Comparison of ENCODE assay signal across 32 cellular contexts in the genomic region with DNA sequence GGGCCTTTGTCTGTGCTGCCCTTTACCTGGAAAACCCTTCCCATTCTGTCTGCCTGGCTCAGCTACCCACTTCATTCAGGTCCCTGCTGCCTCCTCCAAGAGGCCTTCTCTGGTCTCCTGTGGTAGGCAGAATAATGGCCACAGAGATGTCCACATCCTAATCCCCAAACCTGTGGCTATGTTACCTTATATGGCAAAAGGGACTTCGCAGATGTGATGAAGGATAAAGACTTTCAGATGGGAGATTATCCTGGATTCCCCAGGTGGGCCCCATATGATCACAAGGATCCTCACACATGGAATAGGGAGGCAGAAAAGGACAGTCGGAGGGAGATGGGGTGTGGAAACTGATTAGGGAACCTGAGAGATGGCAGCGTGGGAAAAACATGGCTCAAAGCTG. TPM values are rescaled to one million over a fixed set of nuclear protein-coding genes. Genes with fewer than 3 reads are reported as not detected.
A peak's percentile ranks its signal among the peaks of the same experiment; 100 is the strongest.
DNase-seq lines count a peak whose midpoint lies in the region; ATAC-seq, FAIRE-seq and TF ChIP-seq lines count a peak whose summit lies in the region.
"Had no signal": no experiment of that assay in that cellular context is flagged by ENCODE, and none has a peak within 500 bp of the region (broad histone marks: within the 10 kb centered on the region; RNA-seq: fewer than 3 reads in every experiment).

No MANE protein-coding gene starts in this region.

- TF ChIP-seq EP300 in HepG2 (IDR thresholded peaks at IDR 0.05; ENCODE audit: low read depth in 2 of 2, low read length in 2 of 2) (no peak), HepG2 (CRISPR knock-in tag; IDR thresholded peaks at IDR 0.05; ENCODE audit: borderline replicate concordance) (no peak)

- H3K79me2 ChIP-seq in HepG2 (ENCODE audit: insufficient read depth, low read length), result no peaks in the 10 kb centered on the region

- no peak overlapping the region for H4K5ac ChIP-seq in IMR-90 (ENCODE audit: low read depth, low read length)

- H3K4me1 ChIP-seq in HepG2 (ENCODE audit: insufficient read depth, low read length) (peaks cover 38% of the 10 kb centered on the region), right lobe of liver (no peaks in the 10 kb centered on the region), IMR-90 (ENCODE audit: control insufficient read depth, insufficient read depth, low read length) (peaks cover 12% of the 10 kb centered on the region)
- H3K4me1 ChIP-seq: HAP-1, left lung, prostate gland, suprapubic skin, upper lobe of left lung had no signal

- H2AFZ ChIP-seq in HepG2 (ENCODE audit: low read length) (no peak overlapping the region), IMR-90 (replicated peaks; ENCODE audit: low read length, poor library complexity) (no peak overlapping the region)

- H3K27me3 ChIP-seq in HepG2 (ENCODE audit: control insufficient read depth in 1 of 2, insufficient read depth in 2 of 2, low read length in 2 of 2) (peaks cover 9 to 25% of the 10 kb centered on the region in 2 experiments), right lobe of liver (no peaks in the 10 kb centered on the region), IMR-90 (ENCODE audit: control insufficient read depth, insufficient read depth, low read length) (peaks cover 19% of the 10 kb centered on the region; the same call in 1 of the 2 replicates)
- H3K27me3 ChIP-seq: left lung, upper lobe of left lung had no signal

- no peak overlapping the region for H3K4me3 ChIP-seq in HepG2 (replicated peaks in 1 of 3; ENCODE audit: insufficient read depth in 1 of 3, low read depth in 2 of 3, low read length in 3 of 3)
- no peak overlapping the region for H3K4me3 ChIP-seq in right lobe of liver
- no peak overlapping the region for H3K4me3 ChIP-seq in IMR-90 (ENCODE audit: insufficient read depth, low read depth, low read length)
- H3K4me3 ChIP-seq: HAP-1, left lung, prostate gland, suprapubic skin, upper lobe of left lung had no signal

- no peak for FAIRE-seq in HepG2 (lab: Jason Lieb, UNC)
- no peak for FAIRE-seq in RCC 7860 (lab: Jason Lieb, UNC)
- FAIRE-seq: G401.6 had no signal

- BruUV-seq in HepG2 (replicated peaks; lab: Mats Ljungman, UMichigan), result no TSS peak
- BruUV-seq in IMR-90 (replicated peaks; lab: Mats Ljungman, UMichigan), result no TSS peak

- H4K91ac ChIP-seq in IMR-90 (ENCODE audit: insufficient read depth, low read depth, low read length), result no peak overlapping the region

- no peaks in the 10 kb centered on the region for H3K9me3 ChIP-seq in HepG2 (ENCODE audit: low read length)
- H3K9me3 ChIP-seq in right lobe of liver, result no peaks in the 10 kb centered on the region
- H3K9me3 ChIP-seq in IMR-90 (ENCODE audit: control insufficient read depth, insufficient read depth, low read length), result no peaks in the 10 kb centered on the region
- H3K9me3 ChIP-seq: HAP-1, left lung, prostate gland, suprapubic skin, upper lobe of left lung had no signal

- no peak overlapping the region for H3K9ac ChIP-seq in HepG2 (ENCODE audit: insufficient read depth, low read depth, low read length)
- H3K9ac ChIP-seq in IMR-90 (ENCODE audit: low read depth, low read length), result no peak overlapping the region

- no peak for TF ChIP-seq POLR2A in HepG2 (IDR thresholded peaks at IDR 0.05; ENCODE audit: insufficient read depth in 1 of 2, low read depth in 2 of 2, low read length in 2 of 2)
- TF ChIP-seq POLR2A in right lobe of liver (IDR thresholded peaks at IDR 0.05), result no peak
- TF ChIP-seq POLR2A in IMR-90 (IDR thresholded peaks at IDR 0.05; ENCODE audit: low read depth, low read length), result no peak

- POLR2A ChIA-PET in HepG2 (lab: Yijun Ruan, JAX) (no interaction called here), IMR-90 (lab: Charles Lee; ENCODE audit: unreplicated experiment) (no interaction called here)

- H3K4me1 Mint-ChIP-seq in effector memory CD8-positive, alpha-beta T cell (ENCODE audit: low read depth in 2 of 2), result peaks cover 26 to 33% of the 10 kb centered on the region in 2 donors
- H3K4me1 Mint-ChIP-seq in stimulated activated naive B cell treated with anti-CD40 and anti-IgM and Interleukin-4, amounts not matched to agents 10 μg/mL and 1 μg/mL and 100 μg/mL, for 72 hours, result peaks cover 44 to 72% of the 10 kb centered on the region in 2 donors
- H3K4me1 Mint-ChIP-seq: endodermal cell had no signal

- no peak overlapping the region for H3K4me2 ChIP-seq in HepG2 (ENCODE audit: low read depth, low read length)
- no peak overlapping the region for H3K4me2 ChIP-seq in IMR-90 (ENCODE audit: low read depth, low read length)

- no peaks in the 10 kb centered on the region for H3K27me3 Mint-ChIP-seq in effector memory CD8-positive, alpha-beta T cell
- H3K27me3 Mint-ChIP-seq in stimulated activated naive B cell treated with anti-CD40 and anti-IgM and Interleukin-4, amounts not matched to agents 10 μg/mL and 1 μg/mL and 100 μg/mL, for 72 hours, result no peaks in the 10 kb centered on the region

- ATAC-seq in HepG2 (no peak), right lobe of liver (no peak), IMR-90 (ENCODE audit: low read depth) (no peak), HG02763 (IDR thresholded peaks at IDR 0.05; ENCODE audit: unreplicated experiment) (no peak)
- no peak for ATAC-seq in effector memory CD8-positive, alpha-beta T cell (replicated peaks)
- no peak for ATAC-seq in stimulated activated naive B cell treated with anti-CD40 and anti-IgM and Interleukin-4, amounts not matched to agents 10 μg/mL and 1 μg/mL and 100 μg/mL, for 72 hours (replicated peaks)
- ATAC-seq: esophagus mucosa, left lung, SK-N-SH treated with all-trans-retinoic acid at 6 μM for 48 hours had no signal

- no peaks in the 10 kb centered on the region for H3K9me3 Mint-ChIP-seq in effector memory CD8-positive, alpha-beta T cell
- H3K9me3 Mint-ChIP-seq in stimulated activated naive B cell treated with anti-CD40 and anti-IgM and Interleukin-4, amounts not matched to agents 10 μg/mL and 1 μg/mL and 100 μg/mL, for 72 hours, result no peaks in the 10 kb centered on the region
- H3K9me3 Mint-ChIP-seq: endodermal cell had no signal

- H2BK15ac ChIP-seq in IMR-90 (ENCODE audit: low read depth, low read length), result peak overlapping the region; percentile 57; the same call in 1 of the 3 replicates

- no peak overlapping the region; the same call in 1 of the 2 replicates for H2BK120ac ChIP-seq in IMR-90 (ENCODE audit: low read depth, low read length)

- intact Hi-C loops in HepG2 (cut with micrococcal nuclease; ENCODE audit: unreplicated experiment), result no loop called here
- intact Hi-C loops in right lobe of liver (cut with DNase I), result loop anchor here in 1 of 2 donors (10.0 kb wide), 1 partner anchor 90 kb away; no protein-coding TSS in a partner anchor
- intact Hi-C loops in IMR-90 (cut with micrococcal nuclease), result no loop called here

- no peak overlapping the region for H2BK20ac ChIP-seq in IMR-90 (ENCODE audit: low read depth, low read length)

- no peak for TF ChIP-seq RAD21 in HepG2 (CRISPR knock-in tag; IDR thresholded peaks at IDR 0.05)
- no peak for TF ChIP-seq RAD21 in IMR-90 (IDR thresholded peaks at IDR 0.05; ENCODE audit: low read length)

- TF ChIP-seq CTCF in HepG2 (CRISPR knock-in tag; IDR thresholded peaks at IDR 0.05), result no peak
- no peak for TF ChIP-seq CTCF in right lobe of liver (IDR thresholded peaks at IDR 0.05)
- TF ChIP-seq CTCF in IMR-90 (conservative IDR thresholded peaks at IDR 0.05; ENCODE audit: low read depth, low read length), result no peak

- peaks cover 9% of the 10 kb centered on the region; the same call in 1 of the 2 replicates for H3K9me1 ChIP-seq in IMR-90 (ENCODE audit: insufficient read depth, low read length)

- in situ Hi-C loops in HepG2 (cut with HindIII; ENCODE audit: extremely low pct_ligation_motif_present, low pct_unique_long_range_greater_than_20kb), result no loop called here
- in situ Hi-C loops in IMR-90 (cut with MboI; ENCODE audit: low sequenced_read_pairs), result loop anchor here (5.0 kb wide), 1 partner anchor 93 kb away; no protein-coding TSS in a partner anchor

- no peaks in the 10 kb centered on the region for H3K79me1 ChIP-seq in IMR-90 (ENCODE audit: low read depth in 1 of 2, low read length in 2 of 2)

- H3K4ac ChIP-seq in IMR-90 (ENCODE audit: low read depth, low read length), result no peak overlapping the region; the same call in 1 of the 2 replicates

- H3K27ac ChIP-seq in HepG2 (ENCODE audit: extremely low read length, insufficient read depth, low read length) (no peak overlapping the region), right lobe of liver (no peak overlapping the region), IMR-90 (ENCODE audit: insufficient read depth, low read length) (no peak overlapping the region)
- H3K27ac ChIP-seq: left lung, prostate gland, suprapubic skin, upper lobe of left lung, VCaP had no signal

- WGBS in HepG2 (ENCODE audit: low lambda C conversion rate), result 75% methylated on average over 3 of the region's 3 CpGs
- WGBS in right lobe of liver (ENCODE audit: insufficient coverage, low coverage, low lambda C conversion rate, missing lambda C conversion rate), result 90% methylated on average over 3 of the region's 3 CpGs
- 60% methylated on average over 1 of the region's 3 CpGs; no CpG with 5 or more reads in 1 of the 2 experiments for WGBS in IMR-90 (ENCODE audit: extremely low coverage in 2 of 2, insufficient read length in 1 of 2), 2 experiments

- H3K36me3 Mint-ChIP-seq in effector memory CD8-positive, alpha-beta T cell (ENCODE audit: insufficient read depth), result peaks cover 11% of the 10 kb centered on the region
- H3K36me3 Mint-ChIP-seq in stimulated activated naive B cell treated with anti-CD40 and anti-IgM and Interleukin-4, amounts not matched to agents 10 μg/mL and 1 μg/mL and 100 μg/mL, for 72 hours, result peaks cover 30 to 51% of the 10 kb centered on the region in 2 donors

- DNase-seq in HepG2 (ENCODE audit: low spot score) (no peak), right lobe of liver (no peak), IMR-90 (no peak), RCC 7860 (ENCODE audit: low spot score) (no peak)
- DNase-seq in effector memory CD8-positive, alpha-beta T cell, result no peak
- no peak for DNase-seq in stimulated activated naive B cell treated with anti-CD40 and anti-IgM and Interleukin-4, amounts not matched to agents 10 μg/mL and 1 μg/mL and 100 μg/mL, for 72 hours
- DNase-seq: activated CD4-positive, alpha-beta T cell treated with anti-CD3 and anti-CD28 coated beads for 4 hours; cortex of kidney; DMS79; endodermal cell; islet precursor cell; Karpas-422; left lung; mesenchymal stem cell; NCI-H1417 treated with DMSO at 0.1 percent for 48 hours; NCI-H2081 treated with DMSO at 0.1 percent for 48 hours; NCI-H2227 treated with DMSO at 0.1 percent for 48 hours; NCI-H526; Right ventricle myocardium superior; stimulated activated CD4-positive, alpha-beta T cell treated with anti-CD3 and anti-CD28 coated beads, Interleukin-4, amount 100 ng/mL, for 1 hour; T-helper 9 cell; upper lobe of left lung had no signal

- no peak overlapping the region for H2AK9ac ChIP-seq in IMR-90 (replicated peaks; ENCODE audit: low read depth, low read length, poor library complexity)

- no peak overlapping the region for H3K18ac ChIP-seq in IMR-90 (ENCODE audit: low read depth, low read length)

- no peak overlapping the region for H3K56ac ChIP-seq in IMR-90 (ENCODE audit: extremely low read depth, insufficient read depth, low read length)

- H3K36me3 ChIP-seq in HepG2 (replicated peaks in 1 of 2; ENCODE audit: control insufficient read depth in 1 of 2, insufficient read depth in 2 of 2, low read length in 2 of 2), result no peaks in the 10 kb centered on the region
- no peaks in the 10 kb centered on the region for H3K36me3 ChIP-seq in right lobe of liver
- H3K36me3 ChIP-seq in IMR-90 (ENCODE audit: control insufficient read depth, insufficient read depth, low read length), result no peaks in the 10 kb centered on the region
- H3K36me3 ChIP-seq: HAP-1, left lung, prostate gland, suprapubic skin, upper lobe of left lung had no signal

- H3K4me3 Mint-ChIP-seq in effector memory CD8-positive, alpha-beta T cell, result no peak overlapping the region
- no peak overlapping the region for H3K4me3 Mint-ChIP-seq in stimulated activated naive B cell treated with anti-CD40 and anti-IgM and Interleukin-4, amounts not matched to agents 10 μg/mL and 1 μg/mL and 100 μg/mL, for 72 hours
- H3K4me3 Mint-ChIP-seq: endodermal cell had no signal

- CTCF ChIA-PET in HepG2 (lab: Yijun Ruan, JAX; ENCODE audit: low intra/inter-chr PET ratio, low total read pairs), result no interaction called here
- CTCF ChIA-PET in IMR-90 (lab: Yijun Ruan, JAX), result interaction anchor here (1.1 kb wide), 1 partner anchor 12 kb away, joined by 3 read pairs; no protein-coding TSS in a partner anchor

- no peak overlapping the region for H4K8ac ChIP-seq in IMR-90 (ENCODE audit: low read depth in 2 of 2, low read length in 2 of 2)

- peak overlapping the region; percentile 22 to 29 for H3K27ac Mint-ChIP-seq in effector memory CD8-positive, alpha-beta T cell
- peak overlapping the region; percentile 82 for H3K27ac Mint-ChIP-seq in stimulated activated naive B cell treated with anti-CD40 and anti-IgM and Interleukin-4, amounts not matched to agents 10 μg/mL and 1 μg/mL and 100 μg/mL, for 72 hours
- H3K27ac Mint-ChIP-seq: endodermal cell had no signal

- dilution Hi-C loops in IMR-90 (cut with HindIII; ENCODE audit: low sequenced_read_pairs, unreplicated experiment), result no loop called here

- H2BK5ac ChIP-seq in IMR-90 (ENCODE audit: low read depth, low read length, poor library complexity, severe bottlenecking), result no peak overlapping the region

- H3K14ac ChIP-seq in IMR-90 (replicated peaks; ENCODE audit: low read depth, low read length), result no peak overlapping the region

- 0 out of 2 replicates have a peak overlapping the region, but pooled peaks have one; percentile 8 for H2AK5ac ChIP-seq in IMR-90 (ENCODE audit: low read depth, low read length)

- H4K20me1 ChIP-seq in HepG2 (ENCODE audit: insufficient read depth, low read length) (no peaks in the 10 kb centered on the region), IMR-90 (ENCODE audit: insufficient read depth, low read length) (no peaks in the 10 kb centered on the region)

- H3K23ac ChIP-seq in IMR-90 (ENCODE audit: low read depth, low read length), result no peak overlapping the region

RNA-seq across cellular contexts. Expression of a gene that starts 14.2 kb away (rescaled TPM):
- total RNA-seq in HepG2 (2016; rRNA removed; fragmentation: Illumina TruSeq; extraction: Trizol) (0.04 TPM in 1 of 2 replicates, not detected in the other), right lobe of liver (1 to 10 TPM in 3 of 6 experiments, under 1 TPM in 3; 0.46 to 3.1 (median 0.84) TPM), IMR-90 (2012; rRNA removed) (not detected in 2 replicates)
- not detected in 2 replicates for total RNA-seq in HepG2 (2016; cell fraction: cytosol; rRNA removed; fragmentation: Illumina TruSeq; extraction: Trizol; ENCODE audit: low read depth)
- 0.04 and 0.06 TPM in 2 replicates for total RNA-seq in HepG2 (2016; cell fraction: insoluble cytoplasmic fraction; rRNA removed; fragmentation: Illumina TruSeq; extraction: Trizol)
- 0.07 TPM in 1 of 2 replicates, not detected in the other for total RNA-seq in HepG2 (2016; cell fraction: membrane; rRNA removed; fragmentation: Illumina TruSeq; extraction: Trizol)
- not detected in 2 replicates for total RNA-seq in HepG2 (2016; cell fraction: nucleus; rRNA removed; fragmentation: Illumina TruSeq; extraction: Trizol)
- polyA plus RNA-seq in HepG2 (2011; rRNA removed) (0.17 and 0.22 TPM in 2 replicates), IMR-90 (2012; rRNA removed) (0.07 TPM in 2 replicates)
- 0.12 and 0.21 TPM in 2 replicates for polyA plus RNA-seq in HepG2 (2011; cell fraction: cytosol; rRNA removed)
- 0.26 and 0.35 TPM in 2 replicates for polyA plus RNA-seq in HepG2 (2011; cell fraction: nucleus; rRNA removed)
- polyA plus RNA-seq in HepG2 (2012), result 0.67 and 0.68 TPM in 2 replicates
- polyA plus RNA-seq in HepG2 (2016; cell fraction: cytosol; fragmentation: Illumina TruSeq; extraction: Trizol; ENCODE audit: low read depth), result 0.07 TPM in 1 of 2 replicates, not detected in the other
- polyA plus RNA-seq in HepG2 (2016; cell fraction: insoluble cytoplasmic fraction; fragmentation: Illumina TruSeq; extraction: Trizol; ENCODE audit: low read depth), result 0.05 and 0.15 TPM in 2 replicates
- 0.09 and 0.14 TPM in 2 replicates for polyA plus RNA-seq in HepG2 (2016; cell fraction: membrane; fragmentation: Illumina TruSeq; extraction: Trizol; ENCODE audit: low read depth)
- 0.19 TPM in 1 of 2 replicates, not detected in the other for polyA plus RNA-seq in HepG2 (2016; cell fraction: nucleus; fragmentation: Illumina TruSeq; extraction: Trizol; ENCODE audit: insufficient read depth, low read depth)
- polyA minus RNA-seq in HepG2 (2011; rRNA and poly(A)+ RNA removed; ENCODE audit: low replicate concordance), result 0.74 TPM in 1 of 2 replicates, not detected in the other
- 0.18 and 0.89 TPM in 2 replicates for polyA minus RNA-seq in HepG2 (2011; cell fraction: cytosol; rRNA and poly(A)+ RNA removed)
- polyA minus RNA-seq in HepG2 (2011; cell fraction: nucleus; rRNA and poly(A)+ RNA removed), result 0.12 TPM in 1 of 2 replicates, not detected in the other
- polyA plus RNA-seq in IMR-90 (2012; cell fraction: cytosol; rRNA removed), result 0.01 and 0.04 TPM in 2 replicates
- polyA plus RNA-seq in IMR-90 (2012; cell fraction: nucleus; rRNA removed; ENCODE audit: low replicate concordance), result 0.02 TPM in 1 of 2 replicates, not detected in the other
- total RNA-seq: fibroblast of villous mesenchyme had no signal
- polyA plus RNA-seq: AG04450 had no signal
